ENCODE assay signal across 17 cellular contexts in the genomic region with DNA sequence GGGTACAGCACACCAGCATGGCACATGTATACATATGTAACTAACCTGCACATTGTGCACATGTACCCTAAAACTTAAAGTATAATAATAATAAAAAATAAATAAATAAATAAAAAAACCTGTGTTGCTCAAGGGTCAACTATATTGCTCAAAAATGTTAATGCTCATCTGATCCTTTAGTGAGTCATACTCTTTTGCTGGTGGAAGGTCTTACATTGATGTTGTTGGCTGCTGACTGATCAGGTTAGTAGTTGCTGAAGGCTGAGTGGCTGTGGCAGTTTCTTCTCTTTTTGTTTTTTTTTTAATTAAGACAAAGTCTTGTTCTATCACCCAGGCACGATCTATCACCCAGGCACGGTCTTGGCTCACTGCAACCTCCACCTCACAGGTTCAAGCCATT. TPM values are rescaled to one million over a fixed set of nuclear protein-coding genes. Genes with fewer than 3 reads are reported as not detected.
A peak's percentile ranks its signal among the peaks of the same experiment; 100 is the strongest.
DNase-seq lines count a peak whose midpoint lies in the region; ATAC-seq and TF ChIP-seq lines count a peak whose summit lies in the region.
"Had no signal": no experiment of that assay in that cellular context is flagged by ENCODE, and none has a peak within 500 bp of the region (broad histone marks: within the 10 kb centered on the region; RNA-seq: fewer than 3 reads in every experiment).

No MANE protein-coding gene starts in this region.

- peak; percentile 8 for DNase-seq in EH (ENCODE audit: low read depth)
- DNase-seq in HT1080 (ENCODE audit: low read depth) = peak; percentile 12
- peak; percentile 67 for DNase-seq in amniotic epithelial cell (ENCODE audit: low read depth)
- DNase-seq in foreskin fibroblast = peak; percentile 36 to 64
- no peak for DNase-seq in activated T-cell treated with anti-CD3 and anti-CD28 coated beads, Interleukin-2, amount 50 U/mL, for 48 hours
- no peak for DNase-seq in effector CD8-positive, alpha-beta T cell (lab: John Stamatoyannopoulos, UW)
- no peak for DNase-seq in midbrain (lab: John Stamatoyannopoulos, UW)
- DNase-seq: DND-41, NCI-H1048, NCI-H2081 treated with DMSO at 0.1 percent for 48 hours, NCI-H510A, NCI-H774, SHP77, SK-N-SH had no signal

- TF ChIP-seq CTCF in foreskin fibroblast (IDR thresholded peaks at IDR 0.05; ENCODE audit: low read depth, low read length) = no peak

- no peak for ATAC-seq in HG03159 (IDR thresholded peaks at IDR 0.05; ENCODE audit: unreplicated experiment)
- ATAC-seq: Panc1 had no signal

- H3K4me3 ChIP-seq in foreskin fibroblast (ENCODE audit: low read depth in 1 of 2, low read length in 2 of 2) = no peak overlapping the region
- H3K4me3 ChIP-seq: BLaER1 treated with 17β-estradiol and CSF1 and Interleukin-3, amounts not matched to agents 10 nM and 100 nM had no signal

RNA-seq across cellular contexts. Expression of a gene that starts 29.6 kb away (rescaled TPM):
- 154 and 161 TPM in 2 replicates for total RNA-seq in HT1080 (2014; rRNA removed; shearing (Covaris generic))
- 124 and 128 TPM in 2 replicates for polyA plus RNA-seq in HT1080 (2015; cell fraction: cytosol; rRNA removed)
- polyA plus RNA-seq in HT1080 (2015; cell fraction: nucleus; rRNA removed) = 39.7 and 48.2 TPM in 2 replicates

RNA-seq across cellular contexts. Expression of a gene that starts 29.9 kb away (rescaled TPM):
- total RNA-seq in HT1080 (2014; rRNA removed; shearing (Covaris generic)) = 84.6 and 95.2 TPM in 2 replicates
- polyA plus RNA-seq in HT1080 (2015; cell fraction: cytosol; rRNA removed) = 55.6 and 60.1 TPM in 2 replicates
- polyA plus RNA-seq in HT1080 (2015; cell fraction: nucleus; rRNA removed) = 95.5 and 107 TPM in 2 replicates

RNA-seq across cellular contexts. Expression of a gene that starts 40.6 kb away (rescaled TPM):
- 17.1 and 17.4 TPM in 2 replicates for total RNA-seq in HT1080 (2014; rRNA removed; shearing (Covaris generic))
- 12.2 and 17.8 TPM in 2 replicates for polyA plus RNA-seq in HT1080 (2015; cell fraction: cytosol; rRNA removed)
- 10.1 and 11.4 TPM in 2 replicates for polyA plus RNA-seq in HT1080 (2015; cell fraction: nucleus; rRNA removed)

RNA-seq across cellular contexts. Expression of a gene that starts 50.2 kb away (rescaled TPM):
- 115 and 120 TPM in 2 replicates for total RNA-seq in HT1080 (2014; rRNA removed; shearing (Covaris generic))
- 94.6 and 111 TPM in 2 replicates for polyA plus RNA-seq in HT1080 (2015; cell fraction: cytosol; rRNA removed)
- polyA plus RNA-seq in HT1080 (2015; cell fraction: nucleus; rRNA removed) = 36.2 and 38.8 TPM in 2 replicates

Comparison
In these comparisons a context has a peak if more than half of its experiments do, and no peak if none do; other contexts are left out.
1. DNase-seq: peak in EH (single experiment), HT1080 (single experiment), amniotic epithelial cell (single experiment) and foreskin fibroblast (2 of 2); none in activated T-cell treated with anti-CD3 and anti-CD28 coated beads, Interleukin-2, amount 50 U/mL, for 48 hours (0 of 2), effector CD8-positive, alpha-beta T cell (single experiment) and midbrain (single experiment).